In genomic region chr10:131978366-131978765, GRCh38 we compare ENCODE assay signal across 13 cellular contexts. TPM values are rescaled to one million over a fixed set of nuclear protein-coding genes. Genes with fewer than 3 reads are reported as not detected.
DNase-seq lines count a peak whose midpoint lies in the region; ATAC-seq and TF ChIP-seq lines count a peak whose summit lies in the region.
"Had no signal": no experiment of that assay in that cellular context is flagged by ENCODE, and none has a peak within 500 bp of the region (broad histone marks: within the 10 kb centered on the region; RNA-seq: fewer than 3 reads in every experiment).

No MANE protein-coding gene starts in this region.

- DNase-seq in cardiac muscle cell (ENCODE audit: low read depth in 1 of 2, low spot score in 1 of 2) (no peak), left ventricle myocardium superior (no peak), epithelial cell of proximal tubule (ENCODE audit: low read depth) (no peak), COR-L47 (lab: John Stamatoyannopoulos, UW) (no peak), germinal center (ENCODE audit: low spot score) (no peak)
- DNase-seq in stimulated activated CD8-positive, alpha-beta memory T cell treated with anti-CD3 and anti-CD28 coated beads, Interleukin-4, amount 100 ng/mL, for 48 hours = no peak
- DNase-seq: brain microvascular endothelial cell, foreskin keratinocyte, NCI-H1048, NCI-H2171 treated with DMSO at 0.1 percent for 48 hours, thyroid gland had no signal

- H3K4me3 ChIP-seq in cardiac muscle cell (peak overlapping the region; percentile 97), SU-DHL-6 (ENCODE audit: insufficient read depth, low read length, poor library complexity, severe bottlenecking) (no peak overlapping the region), epithelial cell of proximal tubule (ENCODE audit: low read depth, low read length) (peak overlapping the region; percentile 93), subcutaneous abdominal adipose tissue (ENCODE audit: low read depth in 1 of 5, low read length in 5 of 5) (no peak overlapping the region)
- H3K4me3 ChIP-seq: thyroid gland had no signal

- H3K9me3 ChIP-seq in cardiac muscle cell (ENCODE audit: low read depth) = no peaks in the 10 kb centered on the region
- no peaks in the 10 kb centered on the region for H3K9me3 ChIP-seq in SU-DHL-6 (ENCODE audit: insufficient read depth, low read length)
- H3K9me3 ChIP-seq in subcutaneous abdominal adipose tissue (ENCODE audit: control insufficient read depth in 5 of 5, low read length in 5 of 5) = no peaks in the 10 kb centered on the region
- H3K9me3 ChIP-seq: thyroid gland had no signal

- H3K9ac ChIP-seq in SU-DHL-6 (ENCODE audit: low read length) (no peak overlapping the region), subcutaneous abdominal adipose tissue (ENCODE audit: low read length in 5 of 5) (no peak overlapping the region)

- peaks cover 50% of the 10 kb centered on the region; the same call in 1 of the 2 replicates for H3K79me2 ChIP-seq in SU-DHL-6 (ENCODE audit: insufficient read depth, low read length)

- H3K4me1 ChIP-seq in cardiac muscle cell (ENCODE audit: low read depth) (peaks cover 57% of the 10 kb centered on the region), subcutaneous abdominal adipose tissue (ENCODE audit: control insufficient read depth in 5 of 5, insufficient read depth in 5 of 5, low read length in 5 of 5) (peaks cover 6 to 53% (median 42%) of the 10 kb centered on the region in 5 donors)

- intact Hi-C loops in left ventricle myocardium superior (cut with micrococcal nuclease) = no loop called here

- peaks cover 4% of the 10 kb centered on the region; the same call in 1 of the 2 replicates for H4K20me1 ChIP-seq in SU-DHL-6 (ENCODE audit: low read depth, low read length)

- no peaks in the 10 kb centered on the region for H3K9me2 ChIP-seq in SU-DHL-6 (replicated peaks; ENCODE audit: insufficient read depth, low read length)

- H2AFZ ChIP-seq in SU-DHL-6 (ENCODE audit: low read depth, low read length, severe bottlenecking) = no peak overlapping the region

- H3K27ac ChIP-seq in cardiac muscle cell (no peak overlapping the region), SU-DHL-6 (ENCODE audit: low read depth, low read length) (no peak overlapping the region), subcutaneous abdominal adipose tissue (ENCODE audit: low read depth, low read length) (peak overlapping the region; percentile 23)
- H3K27ac ChIP-seq: brain microvascular endothelial cell, foreskin keratinocyte, thyroid gland had no signal

- H3F3A ChIP-seq in SU-DHL-6 (ENCODE audit: insufficient read depth) = 0 out of 2 replicates have a peak, but pooled peaks cover under 1% of the 10 kb centered on the region

- no peak for ATAC-seq in left ventricle myocardium superior
- ATAC-seq: foreskin keratinocyte had no signal

- H3K36me3 ChIP-seq in cardiac muscle cell = peaks cover 12% of the 10 kb centered on the region
- no peaks in the 10 kb centered on the region for H3K36me3 ChIP-seq in SU-DHL-6 (ENCODE audit: low read length)
- peaks cover 0 to 6% (median 2%) of the 10 kb centered on the region in 5 donors for H3K36me3 ChIP-seq in subcutaneous abdominal adipose tissue (ENCODE audit: control insufficient read depth in 5 of 5, insufficient read depth in 5 of 5, low read length in 5 of 5)
- H3K36me3 ChIP-seq: brain microvascular endothelial cell, thyroid gland had no signal

- no peak for TF ChIP-seq CTCF in cardiac muscle cell (IDR thresholded peaks at IDR 0.05; ENCODE audit: low read depth, low read length)
- no peak for TF ChIP-seq CTCF in SU-DHL-6 (IDR thresholded peaks at IDR 0.05; ENCODE audit: insufficient read depth, low read length, poor library complexity, severe bottlenecking)
- TF ChIP-seq CTCF in epithelial cell of proximal tubule (conservative IDR thresholded peaks at IDR 0.05; ENCODE audit: low read depth, low read length) = no peak

- no peaks in the 10 kb centered on the region for H3K27me3 ChIP-seq in cardiac muscle cell
- H3K27me3 ChIP-seq in SU-DHL-6 (ENCODE audit: low read length) = no peaks in the 10 kb centered on the region
- no peaks in the 10 kb centered on the region for H3K27me3 ChIP-seq in subcutaneous abdominal adipose tissue (ENCODE audit: control insufficient read depth in 5 of 5, insufficient read depth in 4 of 5, low read length in 5 of 5)
- H3K27me3 ChIP-seq: brain microvascular endothelial cell, thyroid gland had no signal

- H3K4me2 ChIP-seq in SU-DHL-6 (ENCODE audit: low read depth, low read length, poor library complexity, severe bottlenecking) = peak overlapping the region; percentile 25

RNA-seq across cellular contexts. Expression of gene BNIP3, which starts 3.4 kb away (rescaled TPM):
- total RNA-seq in cardiac muscle cell (1,301 and 1,791 TPM in 2 replicates), left ventricle myocardium superior (142 TPM), epithelial cell of proximal tubule (123 and 463 TPM in 2 replicates)
- polyA plus RNA-seq in cardiac muscle cell = 675 and 686 TPM in 2 replicates

Comparison
In these comparisons a context has a peak if more than half of its experiments do, and no peak if none do; other contexts are left out.
1. H3K4me3 ChIP-seq: peak in cardiac muscle cell (single experiment) and epithelial cell of proximal tubule (single experiment); none in SU-DHL-6 (single experiment) and subcutaneous abdominal adipose tissue (0 of 5).